Comparison of ENCODE assay signal across 27 cellular contexts in genomic region chr1:79744746-79745145, GRCh38.
"Had no signal": no experiment of that assay in that cellular context is flagged by ENCODE, and none has a peak within 500 bp of the region (broad histone marks: within the 10 kb centered on the region; RNA-seq: fewer than 3 reads in every experiment).

No MANE protein-coding gene starts in this region.

- ATAC-seq: activated CD4-positive, alpha-beta T cell treated with anti-CD3 and anti-CD28 coated beads for 36 hours; activated CD8-positive, alpha-beta memory T cell treated with anti-CD3 and anti-CD28 coated beads, Interleukin-2, amount 10 ng/mL, durations not matched to agents 7 days and 5 days; activated CD8-positive, alpha-beta T cell treated with anti-CD3 and anti-CD28 coated beads, Interleukin-2, amount 10 ng/mL, durations not matched to agents 7 days and 5 days; activated naive CD8-positive, alpha-beta T cell treated with anti-CD3 and anti-CD28 coated beads, Interleukin-2, amount 50 U/mL, for 24 hours; body of pancreas; esophagus mucosa had no signal

- H3K27ac ChIP-seq: adrenal gland, body of pancreas, cardiac muscle cell, colonic mucosa had no signal

- DNase-seq: activated CD4-positive, alpha-beta memory T cell treated with anti-CD3 and anti-CD28 coated beads for 36 hours; activated CD4-positive, alpha-beta T cell treated with anti-CD3 and anti-CD28 coated beads for 36 hours; activated CD4-positive, alpha-beta T cell treated with anti-CD3 and anti-CD28 coated beads, Interleukin-2, amount 10 ng/mL, durations not matched to agents 24 days and 14 days; activated CD4-positive, CD25-positive, alpha-beta regulatory T cell; activated CD4-positive, CD25-positive, alpha-beta regulatory T cell treated with anti-CD3 and anti-CD28 coated beads, Interleukin-2, amount 50 U/mL, for 72 hours; activated CD8-positive, alpha-beta memory T cell treated with anti-CD3 and anti-CD28 coated beads, Interleukin-2, amount 10 ng/mL, durations not matched to agents 7 days and 5 days; activated CD8-positive, alpha-beta memory T cell treated with anti-CD3 and anti-CD28 coated beads, Interleukin-2, amount 50 U/mL, for 4 hours; activated CD8-positive, alpha-beta T cell treated with anti-CD3 and anti-CD28 coated beads, Interleukin-2, amount 10 ng/mL, durations not matched to agents 7 days and 5 days; activated effector memory CD4-positive, alpha-beta T cell treated with anti-CD3 and anti-CD28 coated beads, Interleukin-2, amount 50 U/mL, for 16 hours; activated naive CD4-positive, alpha-beta T cell treated with anti-CD3 and anti-CD28 coated beads for 36 hours; activated naive CD8-positive, alpha-beta T cell treated with anti-CD3 and anti-CD28 coated beads for 36 hours; activated naive CD8-positive, alpha-beta T cell treated with anti-CD3 and anti-CD28 coated beads, Interleukin-2, amount 50 U/mL, for 24 hours; activated T-cell treated with anti-CD3 and anti-CD28 coated beads, Interleukin-2, amount 50 U/mL, for 1 hour; activated T-cell treated with anti-CD3 and anti-CD28 coated beads, Interleukin-2, amount 50 U/mL, for 48 hours; adrenal gland; amygdala; aorta; body of pancreas; central memory CD4-positive, alpha-beta T cell; cerebellar nuclear complex; colonic mucosa; effector CD8-positive, alpha-beta T cell; foreskin fibroblast; head of caudate nucleus; hippocampal formation had no signal

- H3K27me3 ChIP-seq: adrenal gland, body of pancreas, cardiac muscle cell, colonic mucosa had no signal

- H3K4me3 ChIP-seq: adrenal gland, body of pancreas, cardiac muscle cell, colonic mucosa had no signal

- H3K9me3 ChIP-seq: body of pancreas, colonic mucosa had no signal

- H3K36me3 ChIP-seq: adrenal gland, cardiac muscle cell, colonic mucosa had no signal

- H3K4me1 ChIP-seq: adrenal gland, body of pancreas, colonic mucosa had no signal
